13 cellular contexts compared by ENCODE assay signal in genomic region chrX:116726806-116727205, GRCh38.
DNase-seq lines count a peak whose midpoint lies in the region; ATAC-seq and TF ChIP-seq lines count a peak whose summit lies in the region.
"Had no signal": no experiment of that assay in that cellular context is flagged by ENCODE, and none has a peak within 500 bp of the region (broad histone marks: within the 10 kb centered on the region; RNA-seq: fewer than 3 reads in every experiment).

No MANE protein-coding gene starts in this region.

- peak; percentile 59 to 63 for DNase-seq in HAP-1 (ENCODE audit: low spot score in 2 of 2)
- peak; percentile 9 for DNase-seq in WTC11 (ENCODE audit: low spot score)
- peak; percentile 1 for DNase-seq in iPS DF 4.7 (ENCODE audit: extremely low read depth, low spot score)
- no peak for DNase-seq in activated naive CD4-positive, alpha-beta T cell treated with anti-CD3 and anti-CD28 coated beads, Interleukin-2, amount 10 ng/mL, durations not matched to agents 7 days and 5 days
- no peak for DNase-seq in stimulated activated CD4-positive, alpha-beta T cell treated with anti-CD3 and anti-CD28 coated beads, Interleukin-1b, Interleukin-23, amount 100 ng/mL, for 48 hours
- DNase-seq in activated CD8-positive, alpha-beta memory T cell treated with anti-CD3 and anti-CD28 coated beads, Interleukin-2, amount 50 U/mL, for 4 hours, result no peak
- DNase-seq: Caco-2; CD8-positive, alpha-beta memory T cell; DND-41; GF-D8 had no signal

- peaks cover 3% of the 10 kb centered on the region for H3K27me3 Mint-ChIP-seq in WTC11 (ENCODE audit: low read depth)
- H3K27me3 Mint-ChIP-seq in activated naive CD4-positive, alpha-beta T cell treated with anti-CD3 and anti-CD28 coated beads, Interleukin-2, amount 10 ng/mL, durations not matched to agents 7 days and 5 days, result no peaks in the 10 kb centered on the region

- H3K36me3 Mint-ChIP-seq in WTC11, result peaks cover 20% of the 10 kb centered on the region
- no peaks in the 10 kb centered on the region for H3K36me3 Mint-ChIP-seq in activated naive CD4-positive, alpha-beta T cell treated with anti-CD3 and anti-CD28 coated beads, Interleukin-2, amount 10 ng/mL, durations not matched to agents 7 days and 5 days
- H3K36me3 Mint-ChIP-seq: CD8-positive, alpha-beta memory T cell had no signal

- H3K4me1 ChIP-seq in HAP-1, result peaks cover 6% of the 10 kb centered on the region
- H3K4me1 ChIP-seq: A549, BLaER1, Caco-2 had no signal

- H3K4me1 Mint-ChIP-seq in WTC11, result peaks cover 20% of the 10 kb centered on the region
- H3K4me1 Mint-ChIP-seq in activated naive CD4-positive, alpha-beta T cell treated with anti-CD3 and anti-CD28 coated beads, Interleukin-2, amount 10 ng/mL, durations not matched to agents 7 days and 5 days, result no peaks in the 10 kb centered on the region
- H3K4me1 Mint-ChIP-seq: CD8-positive, alpha-beta memory T cell had no signal

- H3K27ac Mint-ChIP-seq in WTC11, result peak overlapping the region; percentile 88
- no peak overlapping the region for H3K27ac Mint-ChIP-seq in activated naive CD4-positive, alpha-beta T cell treated with anti-CD3 and anti-CD28 coated beads, Interleukin-2, amount 10 ng/mL, durations not matched to agents 7 days and 5 days

- no peak overlapping the region for H3K4me3 Mint-ChIP-seq in WTC11
- H3K4me3 Mint-ChIP-seq in activated naive CD4-positive, alpha-beta T cell treated with anti-CD3 and anti-CD28 coated beads, Interleukin-2, amount 10 ng/mL, durations not matched to agents 7 days and 5 days, result no peak overlapping the region
- H3K4me3 Mint-ChIP-seq: CD8-positive, alpha-beta memory T cell had no signal

- H3K36me3 ChIP-seq in HAP-1 (replicated peaks), result no peaks in the 10 kb centered on the region
- H3K36me3 ChIP-seq: BLaER1 had no signal

- H3K9me3 ChIP-seq in HAP-1, result no peaks in the 10 kb centered on the region
- H3K9me3 ChIP-seq: A549, Caco-2 had no signal

- no peak overlapping the region for H3K4me3 ChIP-seq in HAP-1
- H3K4me3 ChIP-seq: A549, BLaER1 had no signal

- no peak for TF ChIP-seq CTCF in WTC11 (IDR thresholded peaks at IDR 0.05)

- no peaks in the 10 kb centered on the region for H3K27me3 ChIP-seq in HAP-1 (ENCODE audit: low read depth)

- in situ Hi-C loops in HAP-1 (cut with MboI; ENCODE audit: low sequenced_read_pairs), result no loop called here

- POLR2A ChIA-PET in WTC11 (lab: Charles Lee), result no interaction called here

- CTCF ChIA-PET in WTC11 (lab: Charles Lee), result no interaction called here
- CTCF ChIA-PET in activated naive CD4-positive, alpha-beta T cell treated with anti-CD3 and anti-CD28 coated beads, Interleukin-2, amount 10 ng/mL, durations not matched to agents 7 days and 5 days (lab: Charles Lee), result no interaction called here

- H3K9me3 Mint-ChIP-seq in WTC11, result peaks cover 32% of the 10 kb centered on the region
- H3K9me3 Mint-ChIP-seq in activated naive CD4-positive, alpha-beta T cell treated with anti-CD3 and anti-CD28 coated beads, Interleukin-2, amount 10 ng/mL, durations not matched to agents 7 days and 5 days, result peaks cover 7% of the 10 kb centered on the region

- ATAC-seq in WTC11 (peak; percentile 81), GM19452 (IDR thresholded peaks at IDR 0.05; ENCODE audit: unreplicated experiment) (no peak)
- ATAC-seq: A549 had no signal

TF ChIP-seq in WTC11, 78 proteins besides CTCF, POLR2A, EP300 and RAD21:
- TF ChIP-seq ZMAT4 (CRISPR knock-in tag; IDR thresholded peaks at IDR 0.05) (no peak), ZNF416 (CRISPR knock-in tag; IDR thresholded peaks at IDR 0.05) (no peak), USF1 (CRISPR knock-in tag; IDR thresholded peaks at IDR 0.05) (no peak), ZNF423 (CRISPR knock-in tag; IDR thresholded peaks at IDR 0.05) (no peak), CREB1 (CRISPR knock-in tag; IDR thresholded peaks at IDR 0.05) (no peak)
TF ChIP-seq in WTC11: peak in this region for 0.

Comparison
In these comparisons a context has a peak if more than half of its experiments do, and no peak if none do; other contexts are left out.
1. DNase-seq: peak in HAP-1 (2 of 2), WTC11 (single experiment) and iPS DF 4.7 (single experiment); none in activated naive CD4-positive, alpha-beta T cell treated with anti-CD3 and anti-CD28 coated beads, Interleukin-2, amount 10 ng/mL, durations not matched to agents 7 days and 5 days (single experiment), stimulated activated CD4-positive, alpha-beta T cell treated with anti-CD3 and anti-CD28 coated beads, Interleukin-1b, Interleukin-23, amount 100 ng/mL, for 48 hours (single experiment) and activated CD8-positive, alpha-beta memory T cell treated with anti-CD3 and anti-CD28 coated beads, Interleukin-2, amount 50 U/mL, for 4 hours (single experiment).